In genomic region chr7:90210475-90210874, GRCh38 we compare ENCODE assay signal across 1 cellular context.
TF ChIP-seq lines count a peak whose summit lies in the region.

No MANE protein-coding gene starts in this region.

TF ChIP-seq in GM12878, 131 proteins besides CTCF, POLR2A, EP300 and RAD21:
- TF ChIP-seq SMARCA5 (IDR thresholded peaks at IDR 0.05) (0 out of 2 replicates have a peak, but pooled peaks have one; percentile 36), ZBTB40 (IDR thresholded peaks at IDR 0.05; ENCODE audit: borderline replicate concordance) (0 out of 2 replicates have a peak, but pooled peaks have one; percentile 10), FOXM1 (IDR thresholded peaks at IDR 0.05; ENCODE audit: low read depth, low read length) (no peak), CBX5 (IDR thresholded peaks at IDR 0.05; ENCODE audit: low read depth) (no peak), HCFC1 (IDR thresholded peaks at IDR 0.05; ENCODE audit: low read length) (no peak), NR2C1 (IDR thresholded peaks at IDR 0.05) (0 out of 2 replicates have a peak, but pooled peaks have one; percentile 14)
- TF ChIP-seq, protein P1, sequence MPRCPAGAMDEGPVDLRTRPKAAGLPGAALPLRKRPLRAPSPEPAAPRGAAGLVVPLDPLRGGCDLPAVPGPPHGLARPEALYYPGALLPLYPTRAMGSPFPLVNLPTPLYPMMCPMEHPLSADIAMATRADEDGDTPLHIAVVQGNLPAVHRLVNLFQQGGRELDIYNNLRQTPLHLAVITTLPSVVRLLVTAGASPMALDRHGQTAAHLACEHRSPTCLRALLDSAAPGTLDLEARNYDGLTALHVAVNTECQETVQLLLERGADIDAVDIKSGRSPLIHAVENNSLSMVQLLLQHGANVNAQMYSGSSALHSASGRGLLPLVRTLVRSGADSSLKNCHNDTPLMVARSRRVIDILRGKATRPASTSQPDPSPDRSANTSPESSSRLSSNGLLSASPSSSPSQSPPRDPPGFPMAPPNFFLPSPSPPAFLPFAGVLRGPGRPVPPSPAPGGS (IDR thresholded peaks at IDR 0.05; ENCODE audit: borderline replicate concordance, insufficient read depth, low read depth, low read length, poor library complexity, severe bottlenecking), result no peak
- TF ChIP-seq, protein P2, sequence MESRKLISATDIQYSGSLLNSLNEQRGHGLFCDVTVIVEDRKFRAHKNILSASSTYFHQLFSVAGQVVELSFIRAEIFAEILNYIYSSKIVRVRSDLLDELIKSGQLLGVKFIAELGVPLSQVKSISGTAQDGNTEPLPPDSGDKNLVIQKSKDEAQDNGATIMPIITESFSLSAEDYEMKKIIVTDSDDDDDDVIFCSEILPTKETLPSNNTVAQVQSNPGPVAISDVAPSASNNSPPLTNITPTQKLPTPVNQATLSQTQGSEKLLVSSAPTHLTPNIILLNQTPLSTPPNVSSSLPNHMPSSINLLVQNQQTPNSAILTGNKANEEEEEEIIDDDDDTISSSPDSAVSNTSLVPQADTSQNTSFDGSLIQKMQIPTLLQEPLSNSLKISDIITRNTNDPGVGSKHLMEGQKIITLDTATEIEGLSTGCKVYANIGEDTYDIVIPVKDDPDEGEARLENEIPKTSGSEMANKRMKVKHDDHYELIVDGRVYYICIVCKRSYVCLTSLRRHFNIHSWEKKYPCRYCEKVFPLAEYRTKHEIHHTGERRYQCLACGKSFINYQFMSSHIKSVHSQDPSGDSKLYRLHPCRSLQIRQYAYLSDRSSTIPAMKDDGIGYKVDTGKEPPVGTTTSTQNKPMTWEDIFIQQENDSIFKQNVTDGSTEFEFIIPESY (IDR thresholded peaks at IDR 0.05), result no peak
